In genomic region chr19:2478756-2479555, GRCh38 we compare ENCODE assay signal across 8 cellular contexts. TPM values are rescaled to one million over a fixed set of nuclear protein-coding genes. Genes with fewer than 3 reads are reported as not detected.
DNase-seq lines count a peak whose midpoint lies in the region; ATAC-seq, FAIRE-seq and TF ChIP-seq lines count a peak whose summit lies in the region.

No MANE protein-coding gene starts in this region.

- no peak for FAIRE-seq in H54 (lab: Jason Lieb, UNC)

- DNase-seq in H54 (ENCODE audit: insufficient read length, low spot score) (peak; percentile 74), T-helper 9 cell (peak; percentile 60), breast epithelium (ENCODE audit: low spot score in 2 of 2) (peak; percentile 88 to 90), iris pigment epithelial cell (ENCODE audit: low read depth) (peak; percentile 85), NCI-H748 (lab: John Stamatoyannopoulos, UW; ENCODE audit: unreplicated experiment) (no peak)
- DNase-seq in stimulated activated CD4-positive, alpha-beta T cell treated with anti-CD3 and anti-CD28 coated beads, Interleukin-1b, Interleukin-23, amount 100 ng/mL, for 4 hours (ENCODE audit: low read depth in 2 of 2) = peak; percentile 60 to 62

- intact Hi-C loops in breast epithelium (cut with DNase I; ENCODE audit: low total_unique reads) = loop anchor here (5.0 kb wide), 1 partner anchor 98 kb away; no protein-coding TSS in a partner anchor

- H3K36me3 ChIP-seq in breast epithelium = no peaks in the 10 kb centered on the region

- H3K27me3 ChIP-seq in breast epithelium = no peaks in the 10 kb centered on the region

- ATAC-seq in HG03457 (IDR thresholded peaks at IDR 0.05; ENCODE audit: unreplicated experiment) (no peak), GM21737 (IDR thresholded peaks at IDR 0.05; ENCODE audit: unreplicated experiment) (no peak)

- peaks cover 11 to 15% of the 10 kb centered on the region in 2 donors for H3K9me3 ChIP-seq in breast epithelium

- TF ChIP-seq CTCF in breast epithelium (IDR thresholded peaks at IDR 0.05) = peak in 1 of 3 donors; percentile 5

- peaks cover 0 to 11% of the 10 kb centered on the region in 2 donors for H3K4me1 ChIP-seq in breast epithelium

- peak overlapping the region; percentile 93 to 94 for H3K27ac ChIP-seq in breast epithelium

- peak; percentile 56; the same call in 1 of the 2 replicates for TF ChIP-seq POLR2A in H54 (IDR thresholded peaks at IDR 0.05; ENCODE audit: low read depth, low read length)
- TF ChIP-seq POLR2A in breast epithelium (IDR thresholded peaks at IDR 0.05) = no peak

- H3K4me3 ChIP-seq in breast epithelium = peak overlapping the region; percentile 71 to 91 (median 79)

RNA-seq across cellular contexts. Expression of gene GADD45B, which starts 3.0 kb away (rescaled TPM):
- 100 to 1,000 TPM; 136 to 301 (median 172) TPM for total RNA-seq in breast epithelium

RNA-seq across cellular contexts. Expression of gene LMNB2, which starts 22.2 kb away (rescaled TPM):
- total RNA-seq in breast epithelium = 10 to 100 TPM; 13.1 to 25.2 (median 15.7) TPM

RNA-seq across cellular contexts. Expression of gene TIMM13, which starts 51.6 kb away (rescaled TPM):
- total RNA-seq in breast epithelium = 10 to 100 TPM; 27.7 to 34.4 (median 28.1) TPM
